Comparison of ENCODE assay signal across 22 cellular contexts in genomic region chr17:80863626-80864025, GRCh38.
DNase-seq lines count a peak whose midpoint lies in the region; ATAC-seq, FAIRE-seq and TF ChIP-seq lines count a peak whose summit lies in the region.
"Had no signal": no experiment of that assay in that cellular context is flagged by ENCODE, and none has a peak within 500 bp of the region (broad histone marks: within the 10 kb centered on the region; RNA-seq: fewer than 3 reads in every experiment).

No MANE protein-coding gene starts in this region.

- TF ChIP-seq POLR2A in K562 (conservative IDR thresholded peaks at IDR 0.05): no peak

- CTCF ChIA-PET in K562 (lab: Yijun Ruan, JAX; ENCODE audit: low intra/inter-chr PET ratio): no interaction called here
- CTCF ChIA-PET in MCF 10A (lab: Yijun Ruan, JAX): interaction anchor here (0.6 kb wide), 1 partner anchor 101 kb away, joined by 3 read pairs; no protein-coding TSS in a partner anchor

- no peak overlapping the region for H3K9ac ChIP-seq in K562 (ENCODE audit: insufficient read depth in 1 of 2, low read depth in 2 of 2, low read length in 2 of 2)

- no peaks in the 10 kb centered on the region for H3K27me3 Mint-ChIP-seq in T-helper 1 cell treated with Interleukin-12 subunit alpha and Interleukin-12 subunit beta and Interleukin-4 antibody, amounts not matched to agents 30 μg/mL and 1 μg/mL, for 36 hours (ENCODE audit: low read depth)
- H3K27me3 Mint-ChIP-seq in activated naive CD4-positive, alpha-beta T cell treated with anti-CD3 and anti-CD28 coated beads, Interleukin-2, amount 50 U/mL, for 24 hours: no peaks in the 10 kb centered on the region
- no peaks in the 10 kb centered on the region for H3K27me3 Mint-ChIP-seq in MCF 10A (ENCODE audit: insufficient read depth, unreplicated experiment)

- POLR2A ChIA-PET in K562 (lab: Yijun Ruan, JAX) (no interaction called here), MCF 10A (lab: Yijun Ruan, JAX) (no interaction called here)

- H3K27ac Mint-ChIP-seq in T-helper 1 cell treated with Interleukin-12 subunit alpha and Interleukin-12 subunit beta and Interleukin-4 antibody, amounts not matched to agents 30 μg/mL and 1 μg/mL, for 36 hours: peak overlapping the region; percentile 67
- H3K27ac Mint-ChIP-seq in activated naive CD4-positive, alpha-beta T cell treated with anti-CD3 and anti-CD28 coated beads, Interleukin-2, amount 50 U/mL, for 24 hours: peak overlapping the region; percentile 92
- H3K27ac Mint-ChIP-seq in stimulated activated effector memory CD8-positive, alpha-beta T cell treated with anti-CD3 and anti-CD28 coated beads, Interleukin-12 subunit alpha, Interleukin-12 subunit beta, amount 100 ng/mL, for 72 hours: peak overlapping the region; percentile 95
- H3K27ac Mint-ChIP-seq in MCF 10A (ENCODE audit: low read depth, unreplicated experiment): no peak overlapping the region
- H3K27ac Mint-ChIP-seq: CD8-positive, alpha-beta T cell; GM23338; HFFc6 had no signal

- no peaks in the 10 kb centered on the region for H3K79me2 ChIP-seq in K562 (ENCODE audit: control insufficient read depth, insufficient read depth, low read length)

- TF ChIP-seq RAD21 in K562 (CRISPR knock-in tag; conservative IDR thresholded peaks at IDR 0.05 in 1 of 2, IDR thresholded peaks at IDR 0.05 in 1 of 2): no peak

- H3K4me1 ChIP-seq in K562 (replicated peaks in 1 of 2; ENCODE audit: control insufficient read depth in 2 of 2, insufficient read depth in 2 of 2, low read length in 2 of 2): peaks cover 0 to 21% of the 10 kb centered on the region in 2 experiments; a peak in 2 of 5 replicates

- no peaks in the 10 kb centered on the region for H4K20me1 ChIP-seq in K562 (replicated peaks; ENCODE audit: control insufficient read depth, insufficient read depth, low read length)

- no peaks in the 10 kb centered on the region for H3K9me1 ChIP-seq in K562 (ENCODE audit: control insufficient read depth, insufficient read depth, low read length)

- TF ChIP-seq EP300 in K562 (IDR thresholded peaks at IDR 0.05; ENCODE audit: low read length): no peak

- H3K9me3 ChIP-seq in K562 (replicated peaks; ENCODE audit: control insufficient read depth, insufficient read depth, low read depth, low read length): no peaks in the 10 kb centered on the region
- H3K9me3 ChIP-seq: MG63 had no signal

- H3K27ac ChIP-seq in K562 (ENCODE audit: extremely low read depth, low read depth, low read length): no peak overlapping the region
- H3K27ac ChIP-seq: 22Rv1 had no signal

- 90% methylated on average over 13 of the region's 13 CpGs for WGBS in K562 (ENCODE audit: insufficient coverage, low coverage, missing lambda C conversion rate)

- in situ Hi-C loops in K562 (cut with MboI): no loop called here

- peaks cover 67% of the 10 kb centered on the region for H3K4me1 Mint-ChIP-seq in T-helper 1 cell treated with Interleukin-12 subunit alpha and Interleukin-12 subunit beta and Interleukin-4 antibody, amounts not matched to agents 30 μg/mL and 1 μg/mL, for 36 hours (ENCODE audit: low read depth)
- H3K4me1 Mint-ChIP-seq in activated naive CD4-positive, alpha-beta T cell treated with anti-CD3 and anti-CD28 coated beads, Interleukin-2, amount 50 U/mL, for 24 hours: peaks cover 88% of the 10 kb centered on the region
- H3K4me1 Mint-ChIP-seq in stimulated activated effector memory CD8-positive, alpha-beta T cell treated with anti-CD3 and anti-CD28 coated beads, Interleukin-12 subunit alpha, Interleukin-12 subunit beta, amount 100 ng/mL, for 72 hours: peaks cover 71% of the 10 kb centered on the region
- H3K4me1 Mint-ChIP-seq in MCF 10A (ENCODE audit: insufficient read depth, unreplicated experiment): peaks cover 20% of the 10 kb centered on the region

- TF ChIP-seq CTCF in K562 (IDR thresholded peaks at IDR 0.05 in 2 of 3, conservative IDR thresholded peaks at IDR 0.05 in 1 of 3; ENCODE audit: insufficient read depth in 2 of 3, low read depth in 1 of 3, low read length in 3 of 3): no peak
- TF ChIP-seq CTCF in MCF 10A (IDR thresholded peaks at IDR 0.05; ENCODE audit: unreplicated experiment): no peak

- DNase-seq in T-helper 1 cell (no peak), K562 (ENCODE audit: extremely low read depth in 1 of 4, low spot score in 3 of 4) (no peak), MCF 10A (ENCODE audit: unreplicated experiment) (no peak)
- DNase-seq in activated naive CD4-positive, alpha-beta T cell (lab: John Stamatoyannopoulos, UW): no peak
- no peak for DNase-seq in stimulated activated effector memory CD8-positive, alpha-beta T cell treated with anti-CD3 and anti-CD28 coated beads, Interleukin-12 subunit alpha, Interleukin-12 subunit beta, amount 100 ng/mL, for 72 hours (ENCODE audit: low spot score in 2 of 2)
- DNase-seq: CD8-positive, alpha-beta T cell; DND-41; GF-D8; HFFc6; KG1; MG63; NCI-H1092 treated with DMSO at 0.1 percent for 48 hours; NCI-H1694 treated with DMSO at 0.1 percent for 48 hours; NCI-H69; PC-3; Right ventricle myocardium superior had no signal

- no peak overlapping the region for H2AFZ ChIP-seq in K562 (ENCODE audit: low read depth, low read length)
- H2AFZ ChIP-seq: GM23338 had no signal

- intact Hi-C loops in K562 (cut with micrococcal nuclease): no loop called here
- intact Hi-C loops in MCF 10A (cut with micrococcal nuclease): no loop called here

- BruUV-seq in K562 (replicated peaks; lab: Mats Ljungman, UMichigan) (TSS peak; percentile 23), MCF 10A (replicated peaks; lab: Mats Ljungman, UMichigan) (no TSS peak)

- H3K4me3 Mint-ChIP-seq in T-helper 1 cell treated with Interleukin-12 subunit alpha and Interleukin-12 subunit beta and Interleukin-4 antibody, amounts not matched to agents 30 μg/mL and 1 μg/mL, for 36 hours: no peak overlapping the region
- H3K4me3 Mint-ChIP-seq in activated naive CD4-positive, alpha-beta T cell treated with anti-CD3 and anti-CD28 coated beads, Interleukin-2, amount 50 U/mL, for 24 hours: no peak overlapping the region
- no peak overlapping the region for H3K4me3 Mint-ChIP-seq in stimulated activated effector memory CD8-positive, alpha-beta T cell treated with anti-CD3 and anti-CD28 coated beads, Interleukin-12 subunit alpha, Interleukin-12 subunit beta, amount 100 ng/mL, for 72 hours
- H3K4me3 Mint-ChIP-seq in MCF 10A (ENCODE audit: unreplicated experiment): no peak overlapping the region
- H3K4me3 Mint-ChIP-seq: CD8-positive, alpha-beta T cell; GM23338; HFFc6 had no signal

- peaks cover 24% of the 10 kb centered on the region; the same call in 2 of the 3 replicates for H3K36me3 ChIP-seq in K562 (ENCODE audit: control insufficient read depth, insufficient read depth, low read length)

- no peak for FAIRE-seq in K562 (lab: Jason Lieb, UNC)
- FAIRE-seq: D721Med had no signal

- peaks cover 58% of the 10 kb centered on the region for H3K36me3 Mint-ChIP-seq in T-helper 1 cell treated with Interleukin-12 subunit alpha and Interleukin-12 subunit beta and Interleukin-4 antibody, amounts not matched to agents 30 μg/mL and 1 μg/mL, for 36 hours (ENCODE audit: low read depth)
- peaks cover 35% of the 10 kb centered on the region for H3K36me3 Mint-ChIP-seq in activated naive CD4-positive, alpha-beta T cell treated with anti-CD3 and anti-CD28 coated beads, Interleukin-2, amount 50 U/mL, for 24 hours
- peaks cover 36% of the 10 kb centered on the region for H3K36me3 Mint-ChIP-seq in stimulated activated effector memory CD8-positive, alpha-beta T cell treated with anti-CD3 and anti-CD28 coated beads, Interleukin-12 subunit alpha, Interleukin-12 subunit beta, amount 100 ng/mL, for 72 hours
- H3K36me3 Mint-ChIP-seq in MCF 10A (ENCODE audit: insufficient read depth, unreplicated experiment): peaks cover 21% of the 10 kb centered on the region

- no peak overlapping the region for H3K4me2 ChIP-seq in K562 (ENCODE audit: insufficient read depth, low read length)
- H3K4me2 ChIP-seq: GM23338 had no signal

- no peak for ATAC-seq in K562
- ATAC-seq in stimulated activated effector memory CD8-positive, alpha-beta T cell treated with anti-CD3 and anti-CD28 coated beads, Interleukin-12 subunit alpha, Interleukin-12 subunit beta, amount 100 ng/mL, for 72 hours: no peak
- ATAC-seq in HG03095 (IDR thresholded peaks at IDR 0.05; ENCODE audit: unreplicated experiment): no peak
- ATAC-seq: CD8-positive, alpha-beta T cell; GM23338; PC-3 had no signal

- H3K4me3 ChIP-seq in K562: no peak overlapping the region
- H3K4me3 ChIP-seq: GM23338, MG63 had no signal

- H3K9me3 Mint-ChIP-seq in T-helper 1 cell treated with Interleukin-12 subunit alpha and Interleukin-12 subunit beta and Interleukin-4 antibody, amounts not matched to agents 30 μg/mL and 1 μg/mL, for 36 hours: peaks cover 19% of the 10 kb centered on the region
- H3K9me3 Mint-ChIP-seq in activated naive CD4-positive, alpha-beta T cell treated with anti-CD3 and anti-CD28 coated beads, Interleukin-2, amount 50 U/mL, for 24 hours: no peaks in the 10 kb centered on the region
- H3K9me3 Mint-ChIP-seq in stimulated activated effector memory CD8-positive, alpha-beta T cell treated with anti-CD3 and anti-CD28 coated beads, Interleukin-12 subunit alpha, Interleukin-12 subunit beta, amount 100 ng/mL, for 72 hours: no peaks in the 10 kb centered on the region
- H3K9me3 Mint-ChIP-seq in MCF 10A (ENCODE audit: unreplicated experiment): no peaks in the 10 kb centered on the region
- H3K9me3 Mint-ChIP-seq: CD8-positive, alpha-beta T cell; GM23338; HFFc6 had no signal

- no peaks in the 10 kb centered on the region for H3K27me3 ChIP-seq in K562 (ENCODE audit: control insufficient read depth in 2 of 2, insufficient read depth in 2 of 2, low read length in 2 of 2)
- H3K27me3 ChIP-seq: MG63 had no signal

TF ChIP-seq in K562, 482 proteins besides CTCF, POLR2A, EP300 and RAD21:
- TF ChIP-seq PCBP1 (IDR thresholded peaks at IDR 0.05; ENCODE audit: low read depth, low read length, poor library complexity, severe bottlenecking) (no peak), MEIS2 (IDR thresholded peaks at IDR 0.05; ENCODE audit: partially characterized antibody) (no peak), PHB2 (IDR thresholded peaks at IDR 0.05; ENCODE audit: low read depth) (no peak), RBFOX2 (IDR thresholded peaks at IDR 0.05; ENCODE audit: low read depth, low read length) (no peak), ZNF551 (CRISPR knock-in tag; IDR thresholded peaks at IDR 0.05) (no peak), POLR2B (IDR thresholded peaks at IDR 0.05; ENCODE audit: low read depth, partially characterized antibody) (no peak), CBFA2T3 (IDR thresholded peaks at IDR 0.05) (no peak), GATA2 (CRISPR knock-in tag; IDR thresholded peaks at IDR 0.05) (no peak)
TF ChIP-seq in K562: peak in this region for 0.
